8 cellular contexts compared by ENCODE assay signal in genomic region chr2:202377308-202377736, GRCh38. TPM values are rescaled to one million over a fixed set of nuclear protein-coding genes. Genes with fewer than 3 reads are reported as not detected.
DNase-seq lines count a peak whose midpoint lies in the region; ATAC-seq and TF ChIP-seq lines count a peak whose summit lies in the region.

No MANE protein-coding gene starts in this region.

- no peak for DNase-seq in AG10803 (ENCODE audit: low read depth)
- DNase-seq in GM23338 (ENCODE audit: low spot score), result peak; percentile 43
- DNase-seq in SW480 (ENCODE audit: low spot score), result peak; percentile 35
- peak; percentile 54 for DNase-seq in dermis blood vessel endothelial cell
- peak; percentile 20 to 83 for DNase-seq in lower leg skin (ENCODE audit: low spot score in 2 of 2)
- DNase-seq in stomach, result peak; percentile 45
- DNase-seq in cortex of kidney (lab: John Stamatoyannopoulos, UW), result no peak

- H3K27me3 Mint-ChIP-seq in GM23338 (ENCODE audit: insufficient read depth, low read depth, poor library complexity), result peaks cover 22% of the 10 kb centered on the region

- peaks cover 4% of the 10 kb centered on the region for H3K36me3 Mint-ChIP-seq in GM23338 (ENCODE audit: low read depth)

- 1% methylated on average over 29 of the region's 29 CpGs for WGBS in lower leg skin, 2 donors
- WGBS in stomach, 5 donors, result 0 to 1% (median 0%) methylated on average over 27 to 29 of the region's 29 CpGs

- H3K36me3 ChIP-seq in GM23338 (ENCODE audit: insufficient read depth), result no peaks in the 10 kb centered on the region
- H3K36me3 ChIP-seq in stomach, result no peaks in the 10 kb centered on the region

- intact Hi-C loops in lower leg skin (cut with DNase I; ENCODE audit: low total_unique reads), result no loop called here
- intact Hi-C loops in stomach (cut with DNase I; ENCODE audit: low total_unique reads), result no loop called here

- H3F3A ChIP-seq in GM23338 (replicated peaks; ENCODE audit: low read depth), result peaks cover 30% of the 10 kb centered on the region

- no peaks in the 10 kb centered on the region for H3K9me3 ChIP-seq in stomach

- peak; percentile 12 for ATAC-seq in GM23338
- no peak for ATAC-seq in GM19023 (IDR thresholded peaks at IDR 0.05; ENCODE audit: unreplicated experiment)

- H3K4me1 Mint-ChIP-seq in GM23338, result peaks cover 34% of the 10 kb centered on the region

- H3K27me3 ChIP-seq in GM23338 (ENCODE audit: insufficient read depth), result no peaks in the 10 kb centered on the region
- no peaks in the 10 kb centered on the region for H3K27me3 ChIP-seq in stomach

- H3K79me2 ChIP-seq in GM23338 (replicated peaks; ENCODE audit: insufficient read depth), result peaks cover 56% of the 10 kb centered on the region

- peak overlapping the region; percentile 91 for H3K27ac Mint-ChIP-seq in GM23338

- TF ChIP-seq EP300 in stomach (IDR thresholded peaks at IDR 0.05), result no peak

- no peaks in the 10 kb centered on the region for H3K9me2 ChIP-seq in GM23338 (ENCODE audit: insufficient read depth)

- no peak for TF ChIP-seq POLR2A in lower leg skin (IDR thresholded peaks at IDR 0.05)
- no peak for TF ChIP-seq POLR2A in stomach (IDR thresholded peaks at IDR 0.05)

- peak overlapping the region; percentile 99; the same call in 1 of the 2 replicates for H3K27ac ChIP-seq in GM23338 (ENCODE audit: low read depth)
- H3K27ac ChIP-seq in stomach, result peak overlapping the region; percentile 91 to 99 (median 98)

- peak overlapping the region; percentile 99 for H3K4me3 Mint-ChIP-seq in GM23338

- H3K4me1 ChIP-seq in GM23338 (ENCODE audit: insufficient read depth), result peaks cover 37% of the 10 kb centered on the region
- peaks cover 11 to 47% (median 34%) of the 10 kb centered on the region in 4 donors for H3K4me1 ChIP-seq in stomach

- H3K4me3 ChIP-seq in AG10803 (ENCODE audit: low read length) (peak overlapping the region; percentile 94), GM23338 (peak overlapping the region; percentile 89), lower leg skin (ENCODE audit: low read depth, poor library complexity, severe bottlenecking) (peak overlapping the region; percentile 86), stomach (peak overlapping the region; percentile 73 to 96 (median 90))

- H4K20me1 ChIP-seq in GM23338 (replicated peaks; ENCODE audit: insufficient read depth), result peaks cover 37% of the 10 kb centered on the region

- TF ChIP-seq CTCF in AG10803 (conservative IDR thresholded peaks at IDR 0.05; ENCODE audit: low read length), result no peak
- TF ChIP-seq CTCF in GM23338 (conservative IDR thresholded peaks at IDR 0.05; ENCODE audit: low read depth in 2 of 2), result no peak
- TF ChIP-seq CTCF in lower leg skin (IDR thresholded peaks at IDR 0.05), result no peak
- no peak for TF ChIP-seq CTCF in stomach (IDR thresholded peaks at IDR 0.05)

- no peaks in the 10 kb centered on the region for H3K9me3 Mint-ChIP-seq in GM23338

- peak overlapping the region; percentile 64; the same call in 1 of the 2 replicates for H2AFZ ChIP-seq in GM23338

- peak overlapping the region; percentile 92 for H3K4me2 ChIP-seq in GM23338

TF ChIP-seq in GM23338, 12 proteins besides CTCF, POLR2A, EP300 and RAD21 (continues in another document):
- no peak for TF ChIP-seq POLR2AphosphoS5 (IDR thresholded peaks at IDR 0.05; ENCODE audit: low read depth)
- TF ChIP-seq ZNF331 (CRISPR knock-in tag; IDR thresholded peaks at IDR 0.05; ENCODE audit: low read depth), result no peak
- no peak for TF ChIP-seq CREB1 (CRISPR knock-in tag; IDR thresholded peaks at IDR 0.05; ENCODE audit: low read depth)
- TF ChIP-seq NANOG (IDR thresholded peaks at IDR 0.05; ENCODE audit: borderline replicate concordance), result no peak
- no peak for TF ChIP-seq ETS1 (IDR thresholded peaks at IDR 0.05)
- TF ChIP-seq, protein P1, sequence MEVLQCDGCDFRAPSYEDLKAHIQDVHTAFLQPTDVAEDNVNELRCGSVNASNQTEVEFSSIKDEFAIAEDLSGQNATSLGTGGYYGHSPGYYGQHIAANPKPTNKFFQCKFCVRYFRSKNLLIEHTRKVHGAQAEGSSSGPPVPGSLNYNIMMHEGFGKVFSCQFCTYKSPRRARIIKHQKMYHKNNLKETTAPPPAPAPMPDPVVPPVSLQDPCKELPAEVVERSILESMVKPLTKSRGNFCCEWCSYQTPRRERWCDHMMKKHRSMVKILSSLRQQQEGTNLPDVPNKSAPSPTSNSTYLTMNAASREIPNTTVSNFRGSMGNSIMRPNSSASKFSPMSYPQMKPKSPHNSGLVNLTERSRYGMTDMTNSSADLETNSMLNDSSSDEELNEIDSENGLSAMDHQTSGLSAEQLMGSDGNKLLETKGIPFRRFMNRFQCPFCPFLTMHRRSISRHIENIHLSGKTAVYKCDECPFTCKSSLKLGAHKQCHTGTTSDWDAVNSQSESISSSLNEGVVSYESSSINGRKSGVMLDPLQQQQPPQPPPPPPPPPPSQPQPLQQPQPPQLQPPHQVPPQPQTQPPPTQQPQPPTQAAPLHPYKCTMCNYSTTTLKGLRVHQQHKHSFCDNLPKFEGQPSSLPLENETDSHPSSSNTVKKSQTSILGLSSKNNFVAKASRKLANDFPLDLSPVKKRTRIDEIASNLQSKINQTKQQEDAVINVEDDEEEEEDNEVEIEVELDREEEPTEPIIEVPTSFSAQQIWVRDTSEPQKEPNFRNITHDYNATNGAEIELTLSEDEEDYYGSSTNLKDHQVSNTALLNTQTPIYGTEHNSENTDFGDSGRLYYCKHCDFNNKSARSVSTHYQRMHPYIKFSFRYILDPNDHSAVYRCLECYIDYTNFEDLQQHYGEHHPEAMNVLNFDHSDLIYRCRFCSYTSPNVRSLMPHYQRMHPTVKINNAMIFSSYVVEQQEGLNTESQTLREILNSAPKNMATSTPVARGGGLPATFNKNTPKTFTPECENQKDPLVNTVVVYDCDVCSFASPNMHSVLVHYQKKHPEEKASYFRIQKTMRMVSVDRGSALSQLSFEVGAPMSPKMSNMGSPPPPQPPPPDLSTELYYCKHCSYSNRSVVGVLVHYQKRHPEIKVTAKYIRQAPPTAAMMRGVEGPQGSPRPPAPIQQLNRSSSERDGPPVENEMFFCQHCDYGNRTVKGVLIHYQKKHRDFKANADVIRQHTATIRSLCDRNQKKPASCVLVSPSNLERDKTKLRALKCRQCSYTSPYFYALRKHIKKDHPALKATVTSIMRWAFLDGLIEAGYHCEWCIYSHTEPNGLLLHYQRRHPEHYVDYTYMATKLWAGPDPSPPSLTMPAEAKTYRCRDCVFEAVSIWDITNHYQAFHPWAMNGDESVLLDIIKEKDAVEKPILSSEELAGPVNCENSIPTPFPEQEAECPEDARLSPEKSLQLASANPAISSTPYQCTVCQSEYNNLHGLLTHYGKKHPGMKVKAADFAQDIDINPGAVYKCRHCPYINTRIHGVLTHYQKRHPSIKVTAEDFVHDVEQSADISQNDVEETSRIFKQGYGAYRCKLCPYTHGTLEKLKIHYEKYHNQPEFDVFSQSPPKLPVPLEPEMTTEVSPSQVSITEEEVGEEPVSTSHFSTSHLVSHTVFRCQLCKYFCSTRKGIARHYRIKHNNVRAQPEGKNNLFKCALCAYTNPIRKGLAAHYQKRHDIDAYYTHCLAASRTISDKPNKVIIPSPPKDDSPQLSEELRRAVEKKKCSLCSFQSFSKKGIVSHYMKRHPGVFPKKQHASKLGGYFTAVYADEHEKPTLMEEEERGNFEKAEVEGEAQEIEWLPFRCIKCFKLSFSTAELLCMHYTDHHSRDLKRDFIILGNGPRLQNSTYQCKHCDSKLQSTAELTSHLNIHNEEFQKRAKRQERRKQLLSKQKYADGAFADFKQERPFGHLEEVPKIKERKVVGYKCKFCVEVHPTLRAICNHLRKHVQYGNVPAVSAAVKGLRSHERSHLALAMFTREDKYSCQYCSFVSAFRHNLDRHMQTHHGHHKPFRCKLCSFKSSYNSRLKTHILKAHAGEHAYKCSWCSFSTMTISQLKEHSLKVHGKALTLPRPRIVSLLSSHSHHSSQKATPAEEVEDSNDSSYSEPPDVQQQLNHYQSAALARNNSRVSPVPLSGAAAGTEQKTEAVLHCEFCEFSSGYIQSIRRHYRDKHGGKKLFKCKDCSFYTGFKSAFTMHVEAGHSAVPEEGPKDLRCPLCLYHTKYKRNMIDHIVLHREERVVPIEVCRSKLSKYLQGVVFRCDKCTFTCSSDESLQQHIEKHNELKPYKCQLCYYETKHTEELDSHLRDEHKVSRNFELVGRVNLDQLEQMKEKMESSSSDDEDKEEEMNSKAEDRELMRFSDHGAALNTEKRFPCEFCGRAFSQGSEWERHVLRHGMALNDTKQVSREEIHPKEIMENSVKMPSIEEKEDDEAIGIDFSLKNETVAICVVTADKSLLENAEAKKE (CRISPR knock-in tag; IDR thresholded peaks at IDR 0.05), result no peak
- TF ChIP-seq JUNB (IDR thresholded peaks at IDR 0.05; ENCODE audit: unreplicated experiment), result no peak

RNA-seq across cellular contexts. Expression of gene BMPR2, which starts 1.2 kb away (rescaled TPM):
- 14.2 and 21.6 TPM in 2 replicates for total RNA-seq in GM23338 (2014; rRNA removed; shearing (Covaris generic))
- polyA plus RNA-seq in GM23338 (2016; fragmentation: Nextera tagmentation; extraction: Ambion mirVana) (6.3 and 6.7 TPM in 2 replicates), stomach (1 to 10 TPM; 2.8 to 5.6 (median 3.4) TPM)
- total RNA-seq in dermis blood vessel endothelial cell (50.9 and 85.8 TPM in 2 replicates), lower leg skin (10 to 100 TPM; 30.4 to 50.2 (median 36.5) TPM), stomach (10 to 100 TPM in 4 of 5 donors, 1 to 10 TPM in 1; 9.6 to 48.3 (median 31.4) TPM)

Comparison
In these comparisons a context has a peak if more than half of its experiments do, and no peak if none do; other contexts are left out.
1. DNase-seq: peak in GM23338 (single experiment), SW480 (single experiment), dermis blood vessel endothelial cell (single experiment), lower leg skin (2 of 2) and stomach (single experiment); none in AG10803 (single experiment) and cortex of kidney (single experiment).
2. Peak in every context shown above with its lines, with median percentiles within 50 percentile points of each other: H3K4me3 ChIP-seq.